In the genomic region with DNA sequence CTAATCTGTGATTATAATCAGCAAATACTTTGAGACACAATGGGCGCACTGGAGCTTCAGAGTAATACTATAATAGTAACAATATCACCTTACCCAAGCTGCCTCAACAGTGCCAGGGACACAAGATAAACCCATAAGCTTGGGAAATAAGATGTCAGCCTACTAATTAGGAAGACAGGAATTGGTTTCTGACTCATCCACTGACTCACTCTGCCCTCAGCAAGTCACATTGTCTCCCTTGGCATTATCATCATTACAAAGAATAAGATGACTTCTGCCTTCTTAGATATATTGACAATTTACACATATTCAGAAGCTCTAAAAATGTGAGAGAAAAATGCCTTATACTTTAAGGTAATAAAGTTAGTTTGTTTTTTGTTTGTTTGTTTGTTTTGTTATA, we compare ENCODE assay signal across 29 cellular contexts.
DNase-seq lines count a peak whose midpoint lies in the region; ATAC-seq, FAIRE-seq and TF ChIP-seq lines count a peak whose summit lies in the region.
"Had no signal": no experiment of that assay in that cellular context is flagged by ENCODE, and none has a peak within 500 bp of the region (broad histone marks: within the 10 kb centered on the region; RNA-seq: fewer than 3 reads in every experiment).

No MANE protein-coding gene starts in this region.

- ATAC-seq in GM18873 (IDR thresholded peaks at IDR 0.05; ENCODE audit: low FRiP score, unreplicated experiment) (no peak), GM21381 (IDR thresholded peaks at IDR 0.05; ENCODE audit: unreplicated experiment) (no peak)
- ATAC-seq in activated CD8-positive, alpha-beta T cell treated with anti-CD3 and anti-CD28 coated beads, Interleukin-2, amount 10 ng/mL, durations not matched to agents 7 days and 5 days = no peak
- ATAC-seq: effector memory CD8-positive, alpha-beta T cell; HCT116; heart left ventricle; naive thymus-derived CD4-positive, alpha-beta T cell; psoas muscle had no signal

- CTCF ChIA-PET in activated CD8-positive, alpha-beta T cell treated with anti-CD3 and anti-CD28 coated beads, Interleukin-2, amount 10 ng/mL, durations not matched to agents 7 days and 5 days (lab: Charles Lee) = no interaction called here

- no peak overlapping the region for H3K4me3 Mint-ChIP-seq in activated CD8-positive, alpha-beta T cell treated with anti-CD3 and anti-CD28 coated beads, Interleukin-2, amount 10 ng/mL, durations not matched to agents 7 days and 5 days
- H3K4me3 Mint-ChIP-seq: CD8-positive, alpha-beta memory T cell; effector memory CD8-positive, alpha-beta T cell; naive thymus-derived CD4-positive, alpha-beta T cell had no signal

- TF ChIP-seq CTCF in bronchial epithelial cell (IDR thresholded peaks at IDR 0.05; ENCODE audit: insufficient read depth, low read length, severe bottlenecking) = no peak

- DNase-seq in H4 (ENCODE audit: low spot score) (peak; percentile 21), OCI-M1 (lab: John Stamatoyannopoulos, UW) (peak; percentile 50), bronchial epithelial cell (ENCODE audit: low read depth) (peak; percentile 57), putamen (ENCODE audit: low spot score) (peak; percentile 7)
- no peak for DNase-seq in activated CD8-positive, alpha-beta T cell treated with anti-CD3 and anti-CD28 coated beads, Interleukin-2, amount 10 ng/mL, durations not matched to agents 7 days and 5 days
- DNase-seq: activated CD4-positive, alpha-beta T cell treated with anti-CD3 and anti-CD28 coated beads, Interleukin-2, amount 50 U/mL, for 1 hour; activated gamma-delta T cell treated with Interleukin-2 at 50 U/mL for 16 hours; activated T-cell treated with anti-CD3 and anti-CD28 coated beads, Interleukin-2, amount 50 U/mL, for 48 hours; CD8-positive, alpha-beta memory T cell; central memory CD4-positive, alpha-beta T cell; DMS153; effector memory CD8-positive, alpha-beta T cell; erythroblast; foreskin fibroblast; heart left ventricle; MV-4-11; naive thymus-derived CD4-positive, alpha-beta T cell; NCI-H146; Peyer's patch; psoas muscle; stimulated activated CD4-positive, alpha-beta T cell treated with anti-CD3 and anti-CD28 coated beads, Interleukin-4, amount 100 ng/mL, for 1 hour; stomach; T-helper 9 cell had no signal

- no peaks in the 10 kb centered on the region for H3K4me1 Mint-ChIP-seq in activated CD8-positive, alpha-beta T cell treated with anti-CD3 and anti-CD28 coated beads, Interleukin-2, amount 10 ng/mL, durations not matched to agents 7 days and 5 days (ENCODE audit: low read depth)
- H3K4me1 Mint-ChIP-seq: CD8-positive, alpha-beta memory T cell; naive thymus-derived CD4-positive, alpha-beta T cell had no signal

- no peak overlapping the region for H3K4me3 ChIP-seq in bronchial epithelial cell (ENCODE audit: low read depth, low read length)
- H3K4me3 ChIP-seq: heart left ventricle, Peyer's patch, psoas muscle, SJSA1, stomach, vagina had no signal

- no peaks in the 10 kb centered on the region for H3K27me3 Mint-ChIP-seq in activated CD8-positive, alpha-beta T cell treated with anti-CD3 and anti-CD28 coated beads, Interleukin-2, amount 10 ng/mL, durations not matched to agents 7 days and 5 days (ENCODE audit: low read depth)
- H3K27me3 Mint-ChIP-seq: CD8-positive, alpha-beta memory T cell; effector memory CD8-positive, alpha-beta T cell; naive thymus-derived CD4-positive, alpha-beta T cell had no signal

- H3K36me3 Mint-ChIP-seq in activated CD8-positive, alpha-beta T cell treated with anti-CD3 and anti-CD28 coated beads, Interleukin-2, amount 10 ng/mL, durations not matched to agents 7 days and 5 days (ENCODE audit: low read depth) = no peaks in the 10 kb centered on the region
- H3K36me3 Mint-ChIP-seq: CD8-positive, alpha-beta memory T cell; naive thymus-derived CD4-positive, alpha-beta T cell had no signal

- H3K27me3 ChIP-seq in bronchial epithelial cell (ENCODE audit: control insufficient read depth, insufficient read depth, low read length) = no peaks in the 10 kb centered on the region
- H3K27me3 ChIP-seq: heart left ventricle, Peyer's patch, SJSA1, stomach, vagina had no signal

- POLR2A ChIA-PET in activated CD8-positive, alpha-beta T cell treated with anti-CD3 and anti-CD28 coated beads, Interleukin-2, amount 10 ng/mL, durations not matched to agents 7 days and 5 days (lab: Charles Lee) = no interaction called here

- no peak for FAIRE-seq in bronchial epithelial cell (lab: Jason Lieb, UNC)
- FAIRE-seq: GM12892 had no signal

- H3K27ac Mint-ChIP-seq in activated CD8-positive, alpha-beta T cell treated with anti-CD3 and anti-CD28 coated beads, Interleukin-2, amount 10 ng/mL, durations not matched to agents 7 days and 5 days = no peak overlapping the region
- H3K27ac Mint-ChIP-seq: CD8-positive, alpha-beta memory T cell; effector memory CD8-positive, alpha-beta T cell; naive thymus-derived CD4-positive, alpha-beta T cell had no signal

- no peaks in the 10 kb centered on the region for H3K9me3 Mint-ChIP-seq in activated CD8-positive, alpha-beta T cell treated with anti-CD3 and anti-CD28 coated beads, Interleukin-2, amount 10 ng/mL, durations not matched to agents 7 days and 5 days (ENCODE audit: insufficient read depth)

- H3K36me3 ChIP-seq in bronchial epithelial cell (ENCODE audit: control insufficient read depth, insufficient read depth, low read length) = no peaks in the 10 kb centered on the region
- H3K36me3 ChIP-seq: heart left ventricle, Peyer's patch, SJSA1, stomach, vagina had no signal
